ENCODE assay signal across 20 cellular contexts in genomic region chr17:16294560-16294959, GRCh38. TPM values are rescaled to one million over a fixed set of nuclear protein-coding genes. Genes with fewer than 3 reads are reported as not detected.
DNase-seq lines count a peak whose midpoint lies in the region; ATAC-seq and TF ChIP-seq lines count a peak whose summit lies in the region.
"Had no signal": no experiment of that assay in that cellular context is flagged by ENCODE, and none has a peak within 500 bp of the region (broad histone marks: within the 10 kb centered on the region; RNA-seq: fewer than 3 reads in every experiment).

No MANE protein-coding gene starts in this region.

- POLR2A ChIA-PET in PC-3 (lab: Charles Lee; ENCODE audit: unreplicated experiment) = no interaction called here

- TF ChIP-seq CTCF in PC-3 (conservative IDR thresholded peaks at IDR 0.05; ENCODE audit: low read depth, low read length) = 0 out of 2 replicates have a peak, but pooled peaks have one; percentile 25
- peak; percentile 47 for TF ChIP-seq CTCF in endodermal cell (conservative IDR thresholded peaks at IDR 0.05)
- TF ChIP-seq CTCF in osteoblast (IDR thresholded peaks at IDR 0.05; ENCODE audit: extremely low read depth, low read depth, low read length) = no peak

- H3K9me3 Mint-ChIP-seq in CD4-positive, CD25-positive, alpha-beta regulatory T cell = no peaks in the 10 kb centered on the region
- H3K9me3 Mint-ChIP-seq in endodermal cell = no peaks in the 10 kb centered on the region
- H3K9me3 Mint-ChIP-seq: HFFc6 had no signal

- peaks cover 7% of the 10 kb centered on the region for H3K4me1 ChIP-seq in CD4-positive, CD25-positive, alpha-beta regulatory T cell (ENCODE audit: control insufficient read depth, insufficient read depth, low read length, poor library complexity, severe bottlenecking)
- peaks cover 20% of the 10 kb centered on the region for H3K4me1 ChIP-seq in PC-3 (ENCODE audit: insufficient read depth, low read length)
- peaks cover 12% of the 10 kb centered on the region for H3K4me1 ChIP-seq in endodermal cell (ENCODE audit: control insufficient read depth, insufficient read depth, low read length)
- no peaks in the 10 kb centered on the region for H3K4me1 ChIP-seq in osteoblast (ENCODE audit: insufficient read depth, low read length)

- H3F3A ChIP-seq in PC-3 (ENCODE audit: low read length, unreplicated experiment) = no peaks in the 10 kb centered on the region

- CTCF ChIA-PET in PC-3 (lab: Charles Lee) = interaction anchor here (1.9 kb wide), 1 partner anchor 9 kb away, joined by 10 read pairs; no protein-coding TSS in a partner anchor

- no peak overlapping the region for H3K27ac ChIP-seq in CD4-positive, CD25-positive, alpha-beta regulatory T cell (ENCODE audit: insufficient read depth, low read length, poor library complexity, severe bottlenecking)
- H3K27ac ChIP-seq in PC-3 (ENCODE audit: low read length) (no peak overlapping the region), endodermal cell (ENCODE audit: low read depth, low read length) (no peak overlapping the region), osteoblast (ENCODE audit: low read depth, low read length) (no peak overlapping the region)

- H4K20me1 ChIP-seq in PC-3 (ENCODE audit: low read length) = no peaks in the 10 kb centered on the region
- no peaks in the 10 kb centered on the region for H4K20me1 ChIP-seq in osteoblast (ENCODE audit: insufficient read depth, low read length)

- H3K4me3 Mint-ChIP-seq in CD4-positive, CD25-positive, alpha-beta regulatory T cell = no peak overlapping the region
- H3K4me3 Mint-ChIP-seq in endodermal cell = no peak overlapping the region
- H3K4me3 Mint-ChIP-seq: CD14-positive monocyte, HFFc6 had no signal

- H3K27me3 Mint-ChIP-seq in CD4-positive, CD25-positive, alpha-beta regulatory T cell = no peaks in the 10 kb centered on the region
- no peaks in the 10 kb centered on the region for H3K27me3 Mint-ChIP-seq in endodermal cell (ENCODE audit: insufficient read depth)

- intact Hi-C loops in PC-3 (cut with micrococcal nuclease) = no loop called here

- no peak for DNase-seq in CD4-positive, CD25-positive, alpha-beta regulatory T cell
- DNase-seq in PC-3 (peak; percentile 29), endodermal cell (no peak), osteoblast (ENCODE audit: insufficient read length, low spot score, missing footprints) (peak; percentile 55), NCI-H524 treated with DMSO at 0.1 percent for 48 hours (lab: John Stamatoyannopoulos, UW) (no peak)
- no peak for DNase-seq in NK-92 treated with Interleukin-12 subunit alpha and Interleukin-12 subunit beta, amount 100 ng/mL, for 24 hours (lab: John Stamatoyannopoulos, UW)
- DNase-seq: AML-193, COR-L47, EL, HFFc6, KBM-7, MV-4-11, NCI-H1417 treated with DMSO at 0.1 percent for 48 hours, NCI-H2029, NCI-H2171, NCI-H510A, NCI-H82, SHP77 had no signal

- H3K4me1 Mint-ChIP-seq in CD4-positive, CD25-positive, alpha-beta regulatory T cell = peaks cover 13 to 24% (median 18%) of the 10 kb centered on the region in 4 donors
- peaks cover 18% of the 10 kb centered on the region for H3K4me1 Mint-ChIP-seq in endodermal cell

- ATAC-seq in CD4-positive, CD25-positive, alpha-beta regulatory T cell (ENCODE audit: low read depth in 2 of 2) = no peak
- no peak for ATAC-seq in PC-3
- no peak for ATAC-seq in GM21737 (IDR thresholded peaks at IDR 0.05; ENCODE audit: unreplicated experiment)

- no peak overlapping the region for H3K4me3 ChIP-seq in CD4-positive, CD25-positive, alpha-beta regulatory T cell (ENCODE audit: low read depth, low read length)
- H3K4me3 ChIP-seq in PC-3 (ENCODE audit: low read length) (no peak overlapping the region), endodermal cell (ENCODE audit: low read length) (no peak overlapping the region), osteoblast (ENCODE audit: insufficient read depth, low read length) (no peak overlapping the region)

- peak overlapping the region in 2 of 3 donors; percentile 29 to 72 for H3K27ac Mint-ChIP-seq in CD4-positive, CD25-positive, alpha-beta regulatory T cell
- no peak overlapping the region for H3K27ac Mint-ChIP-seq in endodermal cell
- H3K27ac Mint-ChIP-seq: HFFc6 had no signal

- no peaks in the 10 kb centered on the region for H3K36me3 ChIP-seq in CD4-positive, CD25-positive, alpha-beta regulatory T cell (ENCODE audit: control insufficient read depth, insufficient read depth, low read length)
- H3K36me3 ChIP-seq in PC-3 (ENCODE audit: low read depth, low read length) = no peaks in the 10 kb centered on the region; the same call in 1 of the 2 replicates
- no peaks in the 10 kb centered on the region for H3K36me3 ChIP-seq in endodermal cell (ENCODE audit: control insufficient read depth, insufficient read depth, low read length)
- H3K36me3 ChIP-seq in osteoblast (ENCODE audit: insufficient read depth, low read length) = no peaks in the 10 kb centered on the region

- H3K9ac ChIP-seq in PC-3 (ENCODE audit: low read length) (no peak overlapping the region), endodermal cell (ENCODE audit: extremely low read depth, low read length, poor library complexity, severe bottlenecking) (no peak overlapping the region)

- WGBS in endodermal cell (ENCODE audit: insufficient coverage in 1 of 2, insufficient read length in 1 of 2), 2 experiments = 88 to 100% methylated on average over 2 of the region's 2 CpGs

- no peak overlapping the region for H2AFZ ChIP-seq in PC-3 (ENCODE audit: low read length)
- no peak overlapping the region for H2AFZ ChIP-seq in osteoblast (ENCODE audit: low read length)

- H3K4me2 ChIP-seq in PC-3 (ENCODE audit: low read length) = no peak overlapping the region
- no peak overlapping the region for H3K4me2 ChIP-seq in osteoblast (ENCODE audit: insufficient read depth, low read length)

- H3K36me3 Mint-ChIP-seq in CD4-positive, CD25-positive, alpha-beta regulatory T cell = peaks cover 13% of the 10 kb centered on the region
- H3K36me3 Mint-ChIP-seq in endodermal cell (ENCODE audit: low read depth) = peaks cover 2% of the 10 kb centered on the region
- H3K36me3 Mint-ChIP-seq: CD14-positive monocyte had no signal

- no peaks in the 10 kb centered on the region for H3K79me2 ChIP-seq in PC-3 (ENCODE audit: low read length)
- no peaks in the 10 kb centered on the region for H3K79me2 ChIP-seq in osteoblast (ENCODE audit: insufficient read depth, low read length)

- H3K9me3 ChIP-seq in CD4-positive, CD25-positive, alpha-beta regulatory T cell (ENCODE audit: control insufficient read depth in 2 of 2, low read length in 2 of 2) = no peaks in the 10 kb centered on the region
- no peaks in the 10 kb centered on the region for H3K9me3 ChIP-seq in PC-3 (ENCODE audit: low read length)
- H3K9me3 ChIP-seq in endodermal cell (ENCODE audit: control insufficient read depth, low read length) = no peaks in the 10 kb centered on the region
- no peaks in the 10 kb centered on the region for H3K9me3 ChIP-seq in osteoblast (ENCODE audit: low read depth, low read length)

- no peaks in the 10 kb centered on the region for H3K27me3 ChIP-seq in CD4-positive, CD25-positive, alpha-beta regulatory T cell (ENCODE audit: control insufficient read depth, insufficient read depth, low read length)
- H3K27me3 ChIP-seq in PC-3 (ENCODE audit: low read length) (no peaks in the 10 kb centered on the region), endodermal cell (ENCODE audit: control insufficient read depth, insufficient read depth, low read length, poor library complexity, severe bottlenecking) (no peaks in the 10 kb centered on the region), osteoblast (ENCODE audit: insufficient read depth, low read length) (no peaks in the 10 kb centered on the region)

- BruUV-seq in PC-3 (replicated peaks; lab: Mats Ljungman, UMichigan) = no TSS peak

- no peaks in the 10 kb centered on the region for H3K9me2 ChIP-seq in PC-3 (replicated peaks; ENCODE audit: low read length)

RNA-seq across cellular contexts. Expression of gene CENPV, which starts 58.7 kb away (rescaled TPM):
- total RNA-seq in CD4-positive, CD25-positive, alpha-beta regulatory T cell = 4.8 TPM
- polyA plus RNA-seq in CD4-positive, CD25-positive, alpha-beta regulatory T cell = 10 to 100 TPM in 2 of 4 donors, 1 to 10 TPM in 2; 4.0 to 16.4 (median 12.0) TPM
- total RNA-seq in PC-3 (2014; rRNA removed) (not detected in 2 replicates), endodermal cell (100 to 1,000 TPM; 109 to 202 TPM), osteoblast (5.1 and 6.8 TPM in 2 replicates)
- 391 TPM for polyA plus RNA-seq in endodermal cell (2013, experiment 1 of 2)
- polyA plus RNA-seq in endodermal cell (2013, experiment 2 of 2) = 343 TPM

Comparison
In these comparisons a context has a peak if more than half of its experiments do, and no peak if none do; other contexts are left out.
1. DNase-seq: peak in PC-3 (single experiment) and osteoblast (single experiment); none in CD4-positive, CD25-positive, alpha-beta regulatory T cell (0 of 3), endodermal cell (single experiment), NK-92 treated with Interleukin-12 subunit alpha and Interleukin-12 subunit beta, amount 100 ng/mL, for 24 hours (single experiment) and NCI-H524 treated with DMSO at 0.1 percent for 48 hours (single experiment).
2. RNA of gene CENPV, which starts 58.7 kb away (total RNA-seq): 109 to 202 TPM in endodermal cell; 5.1 to 6.8 TPM in osteoblast, 4.8 TPM in CD4-positive, CD25-positive, alpha-beta regulatory T cell (single experiment) and not detected in PC-3; every median in the first group is over 10 times any median in the second.